12 cellular contexts compared by ENCODE assay signal in the genomic region with DNA sequence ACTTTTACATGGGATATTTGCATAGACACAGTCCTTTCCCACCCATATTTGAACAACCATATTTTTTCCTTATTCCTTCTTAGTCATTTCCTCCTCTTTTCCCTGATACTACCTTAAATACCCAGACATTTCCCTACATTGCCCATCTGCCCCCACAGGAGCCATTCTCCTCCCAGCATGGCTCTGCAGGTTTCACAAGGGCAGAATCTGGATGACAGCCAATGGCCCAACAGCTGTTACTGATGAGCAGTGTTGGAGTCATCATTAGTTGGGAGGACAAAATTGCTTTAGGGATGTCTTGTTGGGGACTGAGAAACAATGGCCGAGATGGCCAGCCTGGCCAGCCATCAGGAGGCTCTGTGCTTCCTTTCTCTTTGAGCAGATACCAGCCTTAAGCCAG.
DNase-seq lines count a peak whose midpoint lies in the region; ATAC-seq and TF ChIP-seq lines count a peak whose summit lies in the region.
"Had no signal": no experiment of that assay in that cellular context is flagged by ENCODE, and none has a peak within 500 bp of the region (broad histone marks: within the 10 kb centered on the region; RNA-seq: fewer than 3 reads in every experiment).

No MANE protein-coding gene starts in this region.

- H3K9me3 ChIP-seq in mucosa of rectum (ENCODE audit: control insufficient read depth in 2 of 2, low read length in 2 of 2) (no peaks in the 10 kb centered on the region), upper lobe of left lung (no peaks in the 10 kb centered on the region)

- H3K9me3 Mint-ChIP-seq in endothelial cell (ENCODE audit: unreplicated experiment) = no peaks in the 10 kb centered on the region

- H3K27me3 ChIP-seq in brain microvascular endothelial cell (replicated peaks) = no peaks in the 10 kb centered on the region
- H3K27me3 ChIP-seq in mucosa of rectum (ENCODE audit: control insufficient read depth in 2 of 2, insufficient read depth in 2 of 2, low read length in 2 of 2) = no peaks in the 10 kb centered on the region
- no peaks in the 10 kb centered on the region for H3K27me3 ChIP-seq in upper lobe of left lung

- H3K27ac ChIP-seq in brain microvascular endothelial cell (no peak overlapping the region), mucosa of rectum (ENCODE audit: low read depth in 2 of 2, low read length in 2 of 2) (peak overlapping the region; percentile 53 to 62), upper lobe of left lung (no peak overlapping the region)

- no peaks in the 10 kb centered on the region for H3K27me3 Mint-ChIP-seq in endothelial cell (ENCODE audit: unreplicated experiment)

- DNase-seq in NCI-H1092 treated with DMSO at 0.1 percent for 48 hours (lab: John Stamatoyannopoulos, UW) (peak; percentile 9), NCI-H1092 (lab: John Stamatoyannopoulos, UW) (no peak), HT-29 (ENCODE audit: low spot score) (peak; percentile 62), brain microvascular endothelial cell (peak; percentile 7), lower leg skin (ENCODE audit: low spot score in 2 of 2) (no peak), endothelial cell (ENCODE audit: low spot score) (no peak), upper lobe of left lung (no peak)
- DNase-seq: amygdala; effector CD4-positive, alpha-beta T cell; NCI-H1105 treated with DMSO at 0.1 percent for 48 hours had no signal

- peaks cover 3% of the 10 kb centered on the region for H3K4me1 Mint-ChIP-seq in endothelial cell (ENCODE audit: unreplicated experiment)

- no peaks in the 10 kb centered on the region for H3K36me3 ChIP-seq in brain microvascular endothelial cell (replicated peaks)
- no peaks in the 10 kb centered on the region for H3K36me3 ChIP-seq in mucosa of rectum (ENCODE audit: control insufficient read depth in 2 of 2, insufficient read depth in 2 of 2, low read length in 2 of 2)
- H3K36me3 ChIP-seq in upper lobe of left lung = no peaks in the 10 kb centered on the region

- intact Hi-C loops in lower leg skin (cut with DNase I; ENCODE audit: low total_unique reads) = no loop called here

- H3K36me3 Mint-ChIP-seq in endothelial cell (ENCODE audit: low read depth, unreplicated experiment) = no peaks in the 10 kb centered on the region

- H3K4me1 ChIP-seq in mucosa of rectum (ENCODE audit: control insufficient read depth in 2 of 2, insufficient read depth in 2 of 2, low read length in 2 of 2) = peaks cover 13 to 35% of the 10 kb centered on the region in 2 donors
- no peaks in the 10 kb centered on the region for H3K4me1 ChIP-seq in upper lobe of left lung

- no peak overlapping the region for H3K4me3 Mint-ChIP-seq in endothelial cell (ENCODE audit: unreplicated experiment)

- H3K9ac ChIP-seq in mucosa of rectum (ENCODE audit: low read depth in 1 of 2, low read length in 2 of 2) = no peak overlapping the region

- no peak overlapping the region for H3K4me3 ChIP-seq in brain microvascular endothelial cell (ENCODE audit: low read depth, low read length)
- no peak overlapping the region for H3K4me3 ChIP-seq in mucosa of rectum (ENCODE audit: low read length in 2 of 2)
- no peak overlapping the region for H3K4me3 ChIP-seq in lower leg skin (ENCODE audit: low read depth, poor library complexity, severe bottlenecking)
- H3K4me3 ChIP-seq in upper lobe of left lung = no peak overlapping the region

- TF ChIP-seq EP300 in upper lobe of left lung (IDR thresholded peaks at IDR 0.05) = no peak

- in situ Hi-C loops in brain microvascular endothelial cell (cut with HindIII; ENCODE audit: low pct_ligation_motif_present, low sequenced_read_pairs) = no loop called here

- 64 to 78% methylated on average over 1 of the region's 1 CpG for WGBS in lower leg skin, 2 donors
- WGBS in upper lobe of left lung, 2 donors = 71 to 100% methylated on average over 1 of the region's 1 CpG

- no peak overlapping the region for H3K27ac Mint-ChIP-seq in endothelial cell (ENCODE audit: unreplicated experiment)

- ATAC-seq in upper lobe of left lung (ENCODE audit: low FRiP score in 2 of 2) = no peak
- ATAC-seq: Panc1 had no signal

- no peak for TF ChIP-seq CTCF in brain microvascular endothelial cell (IDR thresholded peaks at IDR 0.05; ENCODE audit: low read depth, low read length, missing control alignments)
- no peak for TF ChIP-seq CTCF in lower leg skin (IDR thresholded peaks at IDR 0.05)
- TF ChIP-seq CTCF in endothelial cell (IDR thresholded peaks at IDR 0.05; ENCODE audit: unreplicated experiment) = no peak
- TF ChIP-seq CTCF in upper lobe of left lung (IDR thresholded peaks at IDR 0.05) = no peak

- TF ChIP-seq POLR2A in lower leg skin (IDR thresholded peaks at IDR 0.05) (no peak), upper lobe of left lung (IDR thresholded peaks at IDR 0.05) (no peak)

Comparison
In these comparisons a context has a peak if more than half of its experiments do, and no peak if none do; other contexts are left out.
1. DNase-seq: peak in NCI-H1092 treated with DMSO at 0.1 percent for 48 hours (single experiment), HT-29 (single experiment) and brain microvascular endothelial cell (single experiment); none in NCI-H1092 (single experiment), lower leg skin (0 of 2), endothelial cell (single experiment) and upper lobe of left lung (0 of 2).
2. H3K27ac ChIP-seq: peak in mucosa of rectum (2 of 2); none in brain microvascular endothelial cell (single experiment) and upper lobe of left lung (0 of 4).